13 cellular contexts compared by ENCODE assay signal in the genomic region with DNA sequence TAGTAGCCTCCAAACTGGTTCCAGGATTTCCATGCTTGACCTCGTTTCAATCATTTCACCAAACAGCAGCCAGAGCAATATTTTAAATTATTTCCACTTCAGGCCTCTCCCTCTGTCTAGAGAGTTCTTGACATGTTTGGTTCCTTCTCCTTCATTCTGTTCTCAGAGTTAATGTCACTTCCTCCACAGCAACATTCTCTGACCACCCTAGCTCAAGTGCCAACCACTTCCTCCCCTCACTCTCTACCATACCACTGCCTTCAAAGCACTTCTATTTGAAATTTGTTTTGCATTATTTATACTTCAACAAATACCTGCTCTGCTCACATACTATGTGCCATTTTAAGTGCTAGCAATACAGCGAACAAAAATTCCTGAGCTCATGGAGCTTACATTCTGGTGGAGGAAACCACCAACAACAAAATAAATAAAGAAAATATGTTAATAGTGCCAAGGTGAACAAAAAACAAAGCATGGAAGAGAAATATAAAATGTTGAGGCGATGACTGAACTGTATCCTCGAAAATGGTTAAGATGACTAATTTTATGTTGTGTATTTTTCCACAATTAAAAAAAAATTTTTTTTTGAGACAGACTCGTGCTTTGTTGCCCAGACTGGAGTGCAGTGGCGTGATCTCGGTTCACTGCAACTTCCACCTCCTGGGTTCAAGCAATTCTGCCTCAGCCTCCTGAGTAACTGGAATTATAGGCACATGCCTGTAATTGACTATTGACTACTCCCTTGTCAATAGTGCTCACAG. TPM values are rescaled to one million over a fixed set of nuclear protein-coding genes. Genes with fewer than 3 reads are reported as not detected.
A peak's percentile ranks its signal among the peaks of the same experiment; 100 is the strongest.
DNase-seq lines count a peak whose midpoint lies in the region; ATAC-seq and TF ChIP-seq lines count a peak whose summit lies in the region.
"Had no signal": no experiment of that assay in that cellular context is flagged by ENCODE, and none has a peak within 500 bp of the region (broad histone marks: within the 10 kb centered on the region; RNA-seq: fewer than 3 reads in every experiment).

No MANE protein-coding gene starts in this region.

- H3K4me3 ChIP-seq in Panc1 (ENCODE audit: low read depth in 2 of 2, low read length in 2 of 2) (no peak overlapping the region), upper lobe of right lung (no peak overlapping the region)
- H3K4me3 ChIP-seq: coronary artery, PC-9, vagina had no signal

- POLR2A ChIA-PET in Panc1 (lab: Charles Lee), result no interaction called here

- H3K36me3 Mint-ChIP-seq in activated naive CD4-positive, alpha-beta T cell treated with anti-CD3 and anti-CD28 coated beads, Interleukin-2, amount 50 U/mL, for 24 hours, result peaks cover 26% of the 10 kb centered on the region
- H3K36me3 Mint-ChIP-seq in endothelial cell (ENCODE audit: low read depth, unreplicated experiment), result peaks cover 17% of the 10 kb centered on the region

- no peak for TF ChIP-seq CTCF in Panc1 (IDR thresholded peaks at IDR 0.05)
- no peak for TF ChIP-seq CTCF in endothelial cell (IDR thresholded peaks at IDR 0.05; ENCODE audit: unreplicated experiment)
- TF ChIP-seq CTCF in upper lobe of right lung (IDR thresholded peaks at IDR 0.05), result no peak

- in situ Hi-C loops in Panc1 (cut with HindIII; ENCODE audit: low pct_unique_long_range_greater_than_20kb, low sequenced_read_pairs), result no loop called here

- H3K27ac Mint-ChIP-seq in activated naive CD4-positive, alpha-beta T cell treated with anti-CD3 and anti-CD28 coated beads, Interleukin-2, amount 50 U/mL, for 24 hours, result peak overlapping the region; percentile 60
- no peak overlapping the region for H3K27ac Mint-ChIP-seq in endothelial cell (ENCODE audit: unreplicated experiment)

- peak overlapping the region; percentile 45 for H3K4me3 Mint-ChIP-seq in activated naive CD4-positive, alpha-beta T cell treated with anti-CD3 and anti-CD28 coated beads, Interleukin-2, amount 50 U/mL, for 24 hours
- peak overlapping the region; percentile 3 for H3K4me3 Mint-ChIP-seq in endothelial cell (ENCODE audit: unreplicated experiment)

- no peak overlapping the region for H3K27ac ChIP-seq in Panc1 (ENCODE audit: low read length)
- no peak overlapping the region for H3K27ac ChIP-seq in upper lobe of right lung
- H3K27ac ChIP-seq: coronary artery, PC-9, vagina had no signal

- intact Hi-C loops in Panc1 (cut with micrococcal nuclease; ENCODE audit: unreplicated experiment), result no loop called here
- intact Hi-C loops in upper lobe of right lung (cut with DNase I), result no loop called here

- peaks cover 6% of the 10 kb centered on the region; the same call in 1 of the 2 replicates for H3K36me3 ChIP-seq in Panc1 (ENCODE audit: control insufficient read depth, insufficient read depth, low read length)
- peaks cover 32% of the 10 kb centered on the region for H3K36me3 ChIP-seq in upper lobe of right lung

- H3K9me3 ChIP-seq in Panc1 (ENCODE audit: control insufficient read depth, insufficient read depth, low read depth, low read length), result no peaks in the 10 kb centered on the region
- no peaks in the 10 kb centered on the region for H3K9me3 ChIP-seq in upper lobe of right lung
- H3K9me3 ChIP-seq: vagina had no signal

- no peaks in the 10 kb centered on the region for H3K27me3 ChIP-seq in Panc1 (ENCODE audit: control insufficient read depth, insufficient read depth, low read length)
- no peaks in the 10 kb centered on the region for H3K27me3 ChIP-seq in upper lobe of right lung
- H3K27me3 ChIP-seq: vagina had no signal

- CTCF ChIA-PET in Panc1 (lab: Charles Lee), result no interaction called here

- H3K9me3 Mint-ChIP-seq in activated naive CD4-positive, alpha-beta T cell treated with anti-CD3 and anti-CD28 coated beads, Interleukin-2, amount 50 U/mL, for 24 hours, result peaks cover 8% of the 10 kb centered on the region
- H3K9me3 Mint-ChIP-seq in endothelial cell (ENCODE audit: unreplicated experiment), result no peaks in the 10 kb centered on the region

- no peaks in the 10 kb centered on the region for H3K27me3 Mint-ChIP-seq in activated naive CD4-positive, alpha-beta T cell treated with anti-CD3 and anti-CD28 coated beads, Interleukin-2, amount 50 U/mL, for 24 hours
- H3K27me3 Mint-ChIP-seq in endothelial cell (ENCODE audit: unreplicated experiment), result peaks cover 1% of the 10 kb centered on the region

- peaks cover 63% of the 10 kb centered on the region for H3K4me1 Mint-ChIP-seq in activated naive CD4-positive, alpha-beta T cell treated with anti-CD3 and anti-CD28 coated beads, Interleukin-2, amount 50 U/mL, for 24 hours
- H3K4me1 Mint-ChIP-seq in endothelial cell (ENCODE audit: unreplicated experiment), result no peaks in the 10 kb centered on the region

- H3K4me1 ChIP-seq in Panc1 (ENCODE audit: control insufficient read depth, insufficient read depth, low read length) (no peaks in the 10 kb centered on the region), upper lobe of right lung (no peaks in the 10 kb centered on the region)
- H3K4me1 ChIP-seq: vagina had no signal

- BruUV-seq in Panc1 (replicated peaks; lab: Mats Ljungman, UMichigan), result TSS peak; percentile 44

- ATAC-seq in Panc1, result no peak
- ATAC-seq in upper lobe of right lung, result peak; percentile 93
- no peak for ATAC-seq in HG03432 (IDR thresholded peaks at IDR 0.05; ENCODE audit: unreplicated experiment)
- no peak for ATAC-seq in GM19455 (IDR thresholded peaks at IDR 0.05; ENCODE audit: unreplicated experiment)

- no peak for DNase-seq in activated naive CD4-positive, alpha-beta T cell (lab: John Stamatoyannopoulos, UW)
- DNase-seq in Panc1 (ENCODE audit: low read depth, low spot score), result no peak
- DNase-seq in endothelial cell (ENCODE audit: low spot score), result no peak
- DNase-seq in upper lobe of right lung, result no peak
- DNase-seq in NCI-H2081 treated with DMSO at 0.1 percent for 48 hours (lab: John Stamatoyannopoulos, UW), result no peak
- DNase-seq: GOT3, NCI-H2107, PC-9 had no signal

RNA-seq across cellular contexts. Expression of a gene that starts 17.3 kb away (rescaled TPM):
- total RNA-seq in Panc1 (2021; ENCODE audit: unreplicated experiment) (27.2 TPM), endothelial cell (ENCODE audit: unreplicated experiment) (27.2 TPM), upper lobe of right lung (35.9 TPM)
- 9.2 TPM for polyA plus RNA-seq in Panc1 (2012; ENCODE audit: insufficient read length)
